In the genomic region with DNA sequence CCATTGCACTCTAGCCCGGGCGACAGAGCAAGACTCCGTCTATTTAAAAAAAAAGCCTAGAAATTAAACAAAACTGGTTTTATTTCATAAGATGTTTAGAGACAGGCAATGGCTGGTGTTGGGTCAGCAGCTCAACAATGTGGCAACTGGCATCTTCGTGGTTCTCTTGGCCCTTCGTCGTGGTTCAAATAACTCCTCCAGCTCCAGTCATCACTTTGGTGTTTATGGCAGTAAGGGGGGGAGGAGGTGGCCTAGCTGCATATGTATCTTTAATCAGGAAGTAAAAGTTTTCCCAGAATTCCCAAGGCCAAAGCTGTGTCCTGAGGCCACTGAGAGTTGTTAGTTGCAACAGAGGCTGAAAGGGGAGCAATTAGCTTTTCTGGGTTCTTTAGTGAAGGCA, we compare ENCODE assay signal across 15 cellular contexts.
"Had no signal": no experiment of that assay in that cellular context is flagged by ENCODE, and none has a peak within 500 bp of the region (broad histone marks: within the 10 kb centered on the region; RNA-seq: fewer than 3 reads in every experiment).

No MANE protein-coding gene starts in this region.

- H3K27ac ChIP-seq: breast epithelium, lower lobe of right lung, neutrophil, transverse colon had no signal

- H3K36me3 ChIP-seq: breast epithelium, neutrophil had no signal

- H3K4me1 ChIP-seq: breast epithelium had no signal

- H3K9me3 Mint-ChIP-seq: activated B cell treated with CpG ODN at 0.5 μM for 24 hours; activated CD4-positive, alpha-beta T cell treated with anti-CD3 and anti-CD28 coated beads, Interleukin-2, amount 10 ng/mL, durations not matched to agents 7 days and 5 days; activated naive CD4-positive, alpha-beta T cell treated with anti-CD3 and anti-CD28 coated beads, Interleukin-2, amount 50 U/mL, for 72 hours; activated T-helper 2 cell treated with anti-CD3 and anti-CD28 coated beads, Interferon-gamma antibody, Interleukin-2, Interleukin-4, amounts not matched to agents 10 μg/mL and 5 μg/mL and 100 μg/mL, durations not matched to agents 14 hours and 24 hours and 36 hours; mesothelial cell of epicardium; naive B cell had no signal

- H3K27me3 ChIP-seq: breast epithelium, neutrophil, transverse colon had no signal

- H3K4me3 Mint-ChIP-seq: activated B cell treated with CpG ODN at 0.5 μM for 24 hours; activated CD4-positive, alpha-beta T cell treated with anti-CD3 and anti-CD28 coated beads, Interleukin-2, amount 10 ng/mL, durations not matched to agents 7 days and 5 days; endodermal cell; mesothelial cell of epicardium had no signal

- DNase-seq: activated B cell treated with CpG ODN at 0.5 μM for 24 hours; activated CD4-positive, alpha-beta T cell treated with anti-CD3 and anti-CD28 coated beads, Interleukin-2, amount 10 ng/mL, durations not matched to agents 7 days and 5 days; endodermal cell; erythroblast; glutamatergic neuron; lower lobe of right lung; naive B cell; right cardiac atrium; transverse colon had no signal

- H3K9me3 ChIP-seq: breast epithelium, lower lobe of right lung, neutrophil, transverse colon had no signal

- H3K4me1 Mint-ChIP-seq: endodermal cell had no signal

- H3K4me3 ChIP-seq: breast epithelium, lower lobe of right lung, smooth muscle cell, transverse colon had no signal

- ATAC-seq: activated naive CD4-positive, alpha-beta T cell treated with anti-CD3 and anti-CD28 coated beads, Interleukin-2, amount 50 U/mL, for 72 hours; lower lobe of right lung; right cardiac atrium had no signal

- H3K4me2 ChIP-seq: smooth muscle cell had no signal

- H3K27me3 Mint-ChIP-seq: activated B cell treated with CpG ODN at 0.5 μM for 24 hours; activated CD4-positive, alpha-beta T cell treated with anti-CD3 and anti-CD28 coated beads, Interleukin-2, amount 10 ng/mL, durations not matched to agents 7 days and 5 days; naive B cell had no signal

- H3K27ac Mint-ChIP-seq: activated B cell treated with CpG ODN at 0.5 μM for 24 hours; activated CD4-positive, alpha-beta T cell treated with anti-CD3 and anti-CD28 coated beads, Interleukin-2, amount 10 ng/mL, durations not matched to agents 7 days and 5 days; activated naive CD4-positive, alpha-beta T cell treated with anti-CD3 and anti-CD28 coated beads, Interleukin-2, amount 50 U/mL, for 72 hours; activated T-helper 2 cell treated with anti-CD3 and anti-CD28 coated beads, Interferon-gamma antibody, Interleukin-2, Interleukin-4, amounts not matched to agents 10 μg/mL and 5 μg/mL and 100 μg/mL, durations not matched to agents 14 hours and 24 hours and 36 hours; endodermal cell; mesothelial cell of epicardium had no signal
